ENCODE assay signal across 10 cellular contexts in the genomic region with DNA sequence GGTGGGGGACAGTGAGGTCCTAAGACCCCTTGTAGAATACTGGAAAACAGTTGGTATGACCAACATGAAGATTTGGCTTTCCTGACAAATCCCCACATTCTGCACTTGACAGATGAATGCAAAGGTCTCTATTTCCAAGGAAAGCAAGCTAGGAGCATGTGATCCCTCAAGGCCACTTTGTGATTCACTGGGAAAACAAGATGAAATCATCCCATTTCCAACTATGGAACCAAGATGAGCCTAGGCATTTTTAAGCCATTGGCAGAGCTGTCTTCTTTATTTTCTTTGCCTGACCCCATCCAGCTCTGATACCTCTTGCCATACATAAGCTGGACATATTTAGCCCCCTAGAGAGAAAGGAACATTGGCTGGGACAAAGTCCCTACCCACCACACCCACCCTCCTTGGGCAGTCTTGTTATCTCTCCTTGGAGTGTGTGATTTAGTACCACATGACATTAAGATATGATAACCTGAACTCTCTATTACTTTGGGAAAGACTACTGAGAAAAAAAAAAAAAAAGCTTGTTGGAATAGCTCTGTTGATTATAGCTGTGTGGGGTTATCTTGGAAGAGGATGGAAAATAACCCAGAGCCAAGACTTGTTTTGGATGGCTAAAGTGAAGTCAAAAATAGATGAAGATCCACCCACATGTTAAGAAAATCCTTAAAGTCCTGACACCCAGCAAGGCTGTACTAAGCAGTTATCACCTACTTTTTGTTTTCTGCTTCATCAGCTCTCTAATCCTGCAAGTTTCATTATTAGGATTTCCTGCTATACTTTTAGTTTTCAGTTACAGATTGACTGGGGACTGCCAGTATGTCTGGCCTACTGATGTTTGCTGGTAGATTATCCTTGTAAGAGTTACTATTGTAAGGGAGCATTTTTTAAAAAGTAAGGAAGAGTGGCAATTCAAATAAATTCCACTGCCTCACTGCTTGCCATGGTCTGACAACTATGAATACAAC.
DNase-seq lines count a peak whose midpoint lies in the region; ATAC-seq, FAIRE-seq and TF ChIP-seq lines count a peak whose summit lies in the region.
"Had no signal": no experiment of that assay in that cellular context is flagged by ENCODE, and none has a peak within 500 bp of the region (broad histone marks: within the 10 kb centered on the region; RNA-seq: fewer than 3 reads in every experiment).

No MANE protein-coding gene starts in this region.

- H3K36me3 ChIP-seq in uterus, result no peaks in the 10 kb centered on the region
- H3K36me3 ChIP-seq: neutrophil had no signal

- H3K4me3 ChIP-seq in uterus, result no peak overlapping the region

- FAIRE-seq in H54 (lab: Jason Lieb, UNC), result no peak

- H3K9me3 Mint-ChIP-seq in activated naive CD4-positive, alpha-beta T cell treated with anti-CD3 and anti-CD28 coated beads for 36 hours, result no peaks in the 10 kb centered on the region
- no peaks in the 10 kb centered on the region for H3K9me3 Mint-ChIP-seq in activated CD8-positive, alpha-beta T cell treated with anti-CD3 and anti-CD28 coated beads, Interleukin-2, amount 10 ng/mL, durations not matched to agents 7 days and 5 days (ENCODE audit: insufficient read depth)

- ATAC-seq in HG02973 (IDR thresholded peaks at IDR 0.05; ENCODE audit: unreplicated experiment), result peak; percentile 83
- ATAC-seq in activated CD8-positive, alpha-beta T cell treated with anti-CD3 and anti-CD28 coated beads, Interleukin-2, amount 10 ng/mL, durations not matched to agents 7 days and 5 days, result no peak

- H3K9me3 ChIP-seq in uterus, result no peaks in the 10 kb centered on the region
- H3K9me3 ChIP-seq: neutrophil had no signal

- H3K4me1 ChIP-seq in uterus, result peaks cover 0 to 14% of the 10 kb centered on the region in 2 donors

- no peak for TF ChIP-seq POLR2A in uterus (IDR thresholded peaks at IDR 0.05)
- TF ChIP-seq POLR2A in H54 (IDR thresholded peaks at IDR 0.05; ENCODE audit: low read depth, low read length), result no peak

- H3K4me1 Mint-ChIP-seq in activated naive CD4-positive, alpha-beta T cell treated with anti-CD3 and anti-CD28 coated beads for 36 hours (ENCODE audit: low read depth), result peaks cover 6% of the 10 kb centered on the region
- H3K4me1 Mint-ChIP-seq in activated CD8-positive, alpha-beta T cell treated with anti-CD3 and anti-CD28 coated beads, Interleukin-2, amount 10 ng/mL, durations not matched to agents 7 days and 5 days (ENCODE audit: low read depth), result peaks cover 12% of the 10 kb centered on the region

- intact Hi-C loops in activated naive CD4-positive, alpha-beta T cell treated with anti-CD3 and anti-CD28 coated beads for 36 hours (cut with micrococcal nuclease), result loop anchor here (2.0 to 5.0 kb wide), 2 partner anchors 499 to 606 kb away; no protein-coding TSS in a partner anchor
- intact Hi-C loops in uterus (cut with DNase I; ENCODE audit: low total_unique reads), result no loop called here

- H3K4me3 Mint-ChIP-seq in activated naive CD4-positive, alpha-beta T cell treated with anti-CD3 and anti-CD28 coated beads for 36 hours, result no peak overlapping the region
- no peak overlapping the region for H3K4me3 Mint-ChIP-seq in activated CD8-positive, alpha-beta T cell treated with anti-CD3 and anti-CD28 coated beads, Interleukin-2, amount 10 ng/mL, durations not matched to agents 7 days and 5 days

- no peaks in the 10 kb centered on the region for H3K36me3 Mint-ChIP-seq in activated naive CD4-positive, alpha-beta T cell treated with anti-CD3 and anti-CD28 coated beads for 36 hours (ENCODE audit: low read depth)
- H3K36me3 Mint-ChIP-seq in activated CD8-positive, alpha-beta T cell treated with anti-CD3 and anti-CD28 coated beads, Interleukin-2, amount 10 ng/mL, durations not matched to agents 7 days and 5 days (ENCODE audit: low read depth), result no peaks in the 10 kb centered on the region

- no peak for TF ChIP-seq CTCF in uterus (IDR thresholded peaks at IDR 0.05)

- CTCF ChIA-PET in activated naive CD4-positive, alpha-beta T cell treated with anti-CD3 and anti-CD28 coated beads for 36 hours (lab: Charles Lee), result interaction anchor here (0.9 kb wide), 1 partner anchor 9 kb away, joined by 3 read pairs; no protein-coding TSS in a partner anchor
- CTCF ChIA-PET in activated CD8-positive, alpha-beta T cell treated with anti-CD3 and anti-CD28 coated beads, Interleukin-2, amount 10 ng/mL, durations not matched to agents 7 days and 5 days (lab: Charles Lee), result interaction anchor here (0.6 to 1.2 kb wide), 3 partner anchors 26 to 40 kb away, joined by 3 read pairs; no protein-coding TSS in a partner anchor

- no peaks in the 10 kb centered on the region for H3K27me3 ChIP-seq in uterus
- H3K27me3 ChIP-seq: neutrophil had no signal

- no peak overlapping the region for H3K27ac Mint-ChIP-seq in activated naive CD4-positive, alpha-beta T cell treated with anti-CD3 and anti-CD28 coated beads for 36 hours
- peak overlapping the region; percentile 11 for H3K27ac Mint-ChIP-seq in activated CD8-positive, alpha-beta T cell treated with anti-CD3 and anti-CD28 coated beads, Interleukin-2, amount 10 ng/mL, durations not matched to agents 7 days and 5 days

- no peaks in the 10 kb centered on the region for H3K27me3 Mint-ChIP-seq in activated naive CD4-positive, alpha-beta T cell treated with anti-CD3 and anti-CD28 coated beads for 36 hours (ENCODE audit: low read depth)
- peaks cover 2% of the 10 kb centered on the region for H3K27me3 Mint-ChIP-seq in activated CD8-positive, alpha-beta T cell treated with anti-CD3 and anti-CD28 coated beads, Interleukin-2, amount 10 ng/mL, durations not matched to agents 7 days and 5 days (ENCODE audit: low read depth)

- POLR2A ChIA-PET in activated CD8-positive, alpha-beta T cell treated with anti-CD3 and anti-CD28 coated beads, Interleukin-2, amount 10 ng/mL, durations not matched to agents 7 days and 5 days (lab: Charles Lee), result interaction anchor here (0.6 kb wide), 1 partner anchor 403 kb away, joined by 3 read pairs; no protein-coding TSS in a partner anchor

- peak overlapping the region; percentile 65 to 72 for H3K27ac ChIP-seq in uterus
- H3K27ac ChIP-seq: neutrophil had no signal

- peak; percentile 7 for DNase-seq in activated naive CD4-positive, alpha-beta T cell treated with anti-CD3 and anti-CD28 coated beads for 36 hours
- DNase-seq in activated naive CD4-positive, alpha-beta T cell treated with Interleukin-2 at 50 U/mL for 16 hours, result no peak
- no peak for DNase-seq in activated CD8-positive, alpha-beta T cell treated with anti-CD3 and anti-CD28 coated beads, Interleukin-2, amount 10 ng/mL, durations not matched to agents 7 days and 5 days
- DNase-seq in uterus (no peak), SK-N-DZ (ENCODE audit: low spot score) (no peak), H54 (ENCODE audit: insufficient read length, low spot score) (no peak), EL (no peak)
- DNase-seq: stimulated activated naive CD4-positive, alpha-beta T cell had no signal
